28 cellular contexts compared by ENCODE assay signal in genomic region chrX:94454159-94454558, GRCh38.
DNase-seq lines count a peak whose midpoint lies in the region; ATAC-seq, FAIRE-seq and TF ChIP-seq lines count a peak whose summit lies in the region.
"Had no signal": no experiment of that assay in that cellular context is flagged by ENCODE, and none has a peak within 500 bp of the region (broad histone marks: within the 10 kb centered on the region; RNA-seq: fewer than 3 reads in every experiment).

No MANE protein-coding gene starts in this region.

- no peak overlapping the region for H3K4me3 ChIP-seq in HUES6 (ENCODE audit: low read depth, low read length)
- no peak overlapping the region for H3K4me3 ChIP-seq in H1 (ENCODE audit: extremely low read depth in 1 of 4, insufficient read depth in 2 of 4, low read depth in 3 of 4, low read length in 4 of 4)
- H3K4me3 ChIP-seq: GM12878, GM23248, PC-9, SJCRH30 had no signal

- H3K9me3 ChIP-seq in HUES6 (ENCODE audit: control insufficient read depth, insufficient read depth, low read depth, low read length), result peaks cover 11% of the 10 kb centered on the region
- no peaks in the 10 kb centered on the region for H3K9me3 ChIP-seq in H1 (ENCODE audit: insufficient read depth in 2 of 2, low read depth in 1 of 2, low read length in 1 of 2)
- H3K9me3 ChIP-seq: Caco-2, SJCRH30 had no signal

- H3K36me3 Mint-ChIP-seq in type B pancreatic cell, result no peaks in the 10 kb centered on the region
- H3K36me3 Mint-ChIP-seq in activated CD4-positive, alpha-beta T cell treated with anti-CD3 and anti-CD28 coated beads, Interleukin-2, amount 10 ng/mL, durations not matched to agents 7 days and 5 days (ENCODE audit: low read depth), result no peaks in the 10 kb centered on the region
- H3K36me3 Mint-ChIP-seq: CD8-positive, alpha-beta T cell had no signal

- no peak overlapping the region for H2BK15ac ChIP-seq in H1 (ENCODE audit: low read length)

- 22% methylated on average over 3 of the region's 3 CpGs; no CpG with 5 or more reads in 1 of the 2 experiments for WGBS in H1 (ENCODE audit: extremely low coverage in 1 of 2, insufficient coverage in 1 of 2, insufficient read length in 1 of 2, insufficient replicate concordance in 2 of 2, low coverage in 1 of 2, low lambda C conversion rate in 2 of 2, missing lambda C conversion rate in 1 of 2), 2 experiments

- POLR2A ChIA-PET in H1 (lab: Charles Lee; ENCODE audit: partially characterized antibody), result no interaction called here
- POLR2A ChIA-PET in activated CD4-positive, alpha-beta T cell treated with anti-CD3 and anti-CD28 coated beads, Interleukin-2, amount 10 ng/mL, durations not matched to agents 7 days and 5 days (lab: Charles Lee), result no interaction called here

- H3K56ac ChIP-seq in H1 (replicated peaks; ENCODE audit: insufficient read length, low read depth, low read length), result no peak overlapping the region

- H3K36me3 ChIP-seq in HUES6 (ENCODE audit: control insufficient read depth, insufficient read depth, low read length) (no peaks in the 10 kb centered on the region), H1 (ENCODE audit: control insufficient read depth in 2 of 4, insufficient read depth in 4 of 4, low read length in 3 of 4) (peaks cover 0 to 8% (median 0%) of the 10 kb centered on the region in 4 experiments; a peak in 1 of 8 replicates)
- H3K36me3 ChIP-seq: SJCRH30 had no signal

- H3K27ac ChIP-seq in HUES6 (ENCODE audit: low read depth, low read length), result peak overlapping the region; percentile 93
- no peak overlapping the region; the same call in 1 of the 2 replicates for H3K27ac ChIP-seq in H1 (ENCODE audit: low read depth, low read length)
- H3K27ac ChIP-seq: GM23248, HL-60, PC-9, SJCRH30 had no signal

- H4K20me1 ChIP-seq in H1 (replicated peaks in 1 of 2; ENCODE audit: control insufficient read depth in 1 of 2, insufficient read depth in 2 of 2, low read length in 2 of 2), result no peaks in the 10 kb centered on the region

- no peaks in the 10 kb centered on the region for H3K79me1 ChIP-seq in H1 (ENCODE audit: low read depth, low read length)

- no peaks in the 10 kb centered on the region for H3K79me2 ChIP-seq in H1 (ENCODE audit: control insufficient read depth in 1 of 2, insufficient read depth in 2 of 2, low read length in 2 of 2)

- no peak overlapping the region for H3K4me3 Mint-ChIP-seq in type B pancreatic cell
- H3K4me3 Mint-ChIP-seq in activated CD4-positive, alpha-beta T cell treated with anti-CD3 and anti-CD28 coated beads, Interleukin-2, amount 10 ng/mL, durations not matched to agents 7 days and 5 days, result no peak overlapping the region
- H3K4me3 Mint-ChIP-seq: CD8-positive, alpha-beta T cell had no signal

- TF ChIP-seq CTCF in H1 (IDR thresholded peaks at IDR 0.05; ENCODE audit: control extremely low read depth in 1 of 3, insufficient read depth in 1 of 3, low read depth in 1 of 3, low read length in 3 of 3) (no peak), type B pancreatic cell (conservative IDR thresholded peaks at IDR 0.05) (no peak)

- H4K91ac ChIP-seq in H1 (replicated peaks; ENCODE audit: insufficient read length, low read length), result no peak overlapping the region

- 0 out of 2 replicates have a peak overlapping the region, but pooled peaks have one; percentile 46 for H2BK12ac ChIP-seq in H1 (ENCODE audit: low read depth, low read length)

- H3K27me3 Mint-ChIP-seq in type B pancreatic cell, result no peaks in the 10 kb centered on the region
- no peaks in the 10 kb centered on the region for H3K27me3 Mint-ChIP-seq in activated CD4-positive, alpha-beta T cell treated with anti-CD3 and anti-CD28 coated beads, Interleukin-2, amount 10 ng/mL, durations not matched to agents 7 days and 5 days

- peak overlapping the region; percentile 91 for H3K4ac ChIP-seq in H1 (replicated peaks; ENCODE audit: insufficient read length, low read depth, low read length)

- H3K27me3 ChIP-seq in HUES6 (ENCODE audit: control insufficient read depth, insufficient read depth, low read length), result no peaks in the 10 kb centered on the region
- no peaks in the 10 kb centered on the region for H3K27me3 ChIP-seq in H1 (replicated peaks in 1 of 4; ENCODE audit: control insufficient read depth in 3 of 4, extremely low read depth in 1 of 4, insufficient read depth in 3 of 4, low read length in 3 of 4)
- H3K27me3 ChIP-seq: SJCRH30 had no signal

- no peak for TF ChIP-seq POLR2A in H1 (IDR thresholded peaks at IDR 0.05; ENCODE audit: control extremely low read depth in 1 of 2, low read depth in 2 of 2, low read length in 2 of 2)

- H4K8ac ChIP-seq in H1 (ENCODE audit: extremely low read depth, insufficient read depth, low read length), result no peak overlapping the region

- no peak for ATAC-seq in GM18873 (IDR thresholded peaks at IDR 0.05; ENCODE audit: low FRiP score, unreplicated experiment)
- ATAC-seq: CD8-positive, alpha-beta T cell; GM12878; Right ventricle myocardium inferior; SK-N-SH treated with all-trans-retinoic acid at 6 μM for 48 hours had no signal

- H3K4me1 Mint-ChIP-seq in type B pancreatic cell (ENCODE audit: unreplicated experiment), result no peaks in the 10 kb centered on the region
- H3K4me1 Mint-ChIP-seq in activated CD4-positive, alpha-beta T cell treated with anti-CD3 and anti-CD28 coated beads, Interleukin-2, amount 10 ng/mL, durations not matched to agents 7 days and 5 days, result no peaks in the 10 kb centered on the region

- H2BK5ac ChIP-seq in H1 (ENCODE audit: low read depth, low read length), result peak overlapping the region; percentile 77; the same call in 1 of the 2 replicates

- CTCF ChIA-PET in H1 (lab: Charles Lee; ENCODE audit: partially characterized antibody), result no interaction called here
- CTCF ChIA-PET in activated CD4-positive, alpha-beta T cell treated with anti-CD3 and anti-CD28 coated beads, Interleukin-2, amount 10 ng/mL, durations not matched to agents 7 days and 5 days (lab: Charles Lee), result no interaction called here

- H3K14ac ChIP-seq in H1 (ENCODE audit: insufficient read length), result no peak overlapping the region

- H3K9ac ChIP-seq in HUES6 (ENCODE audit: low read length) (peak overlapping the region; percentile 64), H1 (replicated peaks in 1 of 4; ENCODE audit: extremely low read depth in 1 of 4, low read depth in 3 of 4, low read length in 3 of 4) (no peak overlapping the region)
- H3K9ac ChIP-seq: GM23248 had no signal

- H2BK20ac ChIP-seq in H1 (ENCODE audit: low read length), result no peak overlapping the region

- H3K23me2 ChIP-seq in H1 (ENCODE audit: low read depth, low read length), result no peaks in the 10 kb centered on the region

- no peak overlapping the region for H4K5ac ChIP-seq in H1 (ENCODE audit: insufficient read length, low read depth, low read length)

- peak overlapping the region in 1 of 2 experiments; percentile 23; a peak in 1 of 4 replicates for H3K4me2 ChIP-seq in H1 (ENCODE audit: insufficient read depth in 1 of 2, low read depth in 2 of 2, low read length in 2 of 2)
- H3K4me2 ChIP-seq: PC-9 had no signal

- peak overlapping the region; percentile 78; the same call in 1 of the 2 replicates for H3K18ac ChIP-seq in H1 (ENCODE audit: extremely low read depth, low read length)

- no peak overlapping the region for H2AFZ ChIP-seq in H1 (ENCODE audit: low read length)
- H2AFZ ChIP-seq: GM23248, PC-9 had no signal

- no peaks in the 10 kb centered on the region for H3K9me3 Mint-ChIP-seq in type B pancreatic cell
- H3K9me3 Mint-ChIP-seq in activated CD4-positive, alpha-beta T cell treated with anti-CD3 and anti-CD28 coated beads, Interleukin-2, amount 10 ng/mL, durations not matched to agents 7 days and 5 days, result no peaks in the 10 kb centered on the region

- H2BK120ac ChIP-seq in H1 (replicated peaks; ENCODE audit: low read depth, low read length), result no peak overlapping the region

- H3K27ac Mint-ChIP-seq in type B pancreatic cell, result peak overlapping the region; percentile 66
- H3K27ac Mint-ChIP-seq in activated CD4-positive, alpha-beta T cell treated with anti-CD3 and anti-CD28 coated beads, Interleukin-2, amount 10 ng/mL, durations not matched to agents 7 days and 5 days, result no peak overlapping the region
- H3K27ac Mint-ChIP-seq: CD8-positive, alpha-beta T cell had no signal

- no peak for TF ChIP-seq RAD21 in H1 (IDR thresholded peaks at IDR 0.05 in 1 of 2, conservative IDR thresholded peaks at IDR 0.05 in 1 of 2; ENCODE audit: low read depth in 2 of 2, low read length in 2 of 2)

- H3K4me1 ChIP-seq in HUES6 (ENCODE audit: control insufficient read depth, insufficient read depth, low read length) (peaks cover 48% of the 10 kb centered on the region), H1 (replicated peaks in 1 of 4; ENCODE audit: control insufficient read depth in 3 of 4, insufficient read depth in 4 of 4, low read length in 3 of 4) (peaks cover 0 to 17% (median 4%) of the 10 kb centered on the region in 4 experiments; a peak in 2 of 7 replicates)
- H3K4me1 ChIP-seq: Caco-2, SJCRH30 had no signal

- TF ChIP-seq EP300 in H1 (IDR thresholded peaks at IDR 0.05; ENCODE audit: borderline replicate concordance in 1 of 2, low read depth in 2 of 2, low read length in 2 of 2), result no peak

- no peak overlapping the region for H3K23ac ChIP-seq in H1 (ENCODE audit: insufficient read length)

- DNase-seq in H1 (ENCODE audit: low read depth in 1 of 2, low spot score in 2 of 2), result no peak
- peak; percentile 59 for DNase-seq in islet precursor cell
- no peak for DNase-seq in type B pancreatic cell (ENCODE audit: extremely low spot score, unreplicated experiment)
- DNase-seq in cerebellar nuclear complex (lab: John Stamatoyannopoulos, UW), result no peak
- no peak for DNase-seq in activated CD4-positive, alpha-beta T cell treated with anti-CD3 and anti-CD28 coated beads, Interleukin-2, amount 10 ng/mL, durations not matched to agents 7 days and 5 days
- DNase-seq: C1 segment of cervical spinal cord; Caco-2; CD8-positive, alpha-beta T cell; EL; GDM1; GM23248; HCEC 1CT; KBM-7; MV-4-11; NCI-H1105 treated with DMSO at 0.1 percent for 48 hours; NCI-H146; NCI-H2029; NCI-H446; NCI-H524 treated with DMSO at 0.1 percent for 48 hours; NCI-H774; PC-9; SJCRH30 had no signal

- peak; percentile 68 for FAIRE-seq in H1 (lab: Jason Lieb, UNC)
- FAIRE-seq: GM12878 had no signal

- no peak overlapping the region for H2AK5ac ChIP-seq in H1 (ENCODE audit: low read depth, low read length)

TF ChIP-seq in H1, 55 proteins besides CTCF, POLR2A, EP300 and RAD21:
- TF ChIP-seq E2F6 (IDR thresholded peaks at IDR 0.05) (no peak), BRCA1 (IDR thresholded peaks at IDR 0.05; ENCODE audit: low read depth, low read length) (no peak), TCF12 (IDR thresholded peaks at IDR 0.05; ENCODE audit: low read depth, low read length) (no peak), PHF8 (conservative IDR thresholded peaks at IDR 0.05; ENCODE audit: low read depth, low read length) (no peak)
